ENCODE assay signal across 9 cellular contexts in the genomic region with DNA sequence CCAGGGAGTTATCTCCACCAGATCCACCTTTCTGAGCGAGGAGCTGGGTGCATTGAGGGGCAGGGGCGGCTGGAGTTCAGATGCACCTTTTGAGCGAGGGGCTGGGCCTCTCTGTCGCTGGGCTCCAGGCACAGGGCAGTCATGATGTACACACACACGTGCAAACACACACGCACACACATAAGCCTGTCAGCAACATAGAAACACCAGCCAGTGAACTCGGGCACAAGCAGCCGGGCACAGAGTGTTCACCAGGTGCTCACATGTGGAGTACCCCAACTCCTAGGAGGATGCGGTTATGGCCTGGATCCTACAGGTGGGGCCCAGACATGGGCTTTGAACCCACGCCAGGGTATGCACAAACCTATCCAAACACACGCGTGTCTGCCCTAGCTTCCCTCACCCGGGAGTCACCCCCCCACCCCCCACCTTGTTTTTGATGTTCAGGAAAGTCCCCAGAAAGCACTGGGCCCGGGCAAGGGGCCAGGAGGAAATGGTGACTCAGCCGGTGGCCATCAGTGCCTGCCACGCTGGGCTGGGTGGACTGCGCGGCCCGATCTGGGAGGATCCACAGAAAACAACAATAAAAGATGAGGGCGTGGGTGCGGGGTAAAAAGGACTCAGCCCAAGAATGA. TPM values are rescaled to one million over a fixed set of nuclear protein-coding genes. Genes with fewer than 3 reads are reported as not detected.
DNase-seq lines count a peak whose midpoint lies in the region; ATAC-seq, FAIRE-seq and TF ChIP-seq lines count a peak whose summit lies in the region.
"Had no signal": no experiment of that assay in that cellular context is flagged by ENCODE, and none has a peak within 500 bp of the region (broad histone marks: within the 10 kb centered on the region; RNA-seq: fewer than 3 reads in every experiment).

No MANE protein-coding gene starts in this region.

- FAIRE-seq in GM12891 (lab: Jason Lieb, UNC), result peak; percentile 50

- DNase-seq in GM12891 (ENCODE audit: insufficient read length, low spot score), result no peak
- peak; percentile 96 for DNase-seq in astrocyte of the hippocampus (ENCODE audit: low read depth, low spot score)
- peak; percentile 89 for DNase-seq in kidney tubule cell (ENCODE audit: low spot score)
- DNase-seq in stimulated activated CD8-positive, alpha-beta memory T cell treated with anti-CD3 and anti-CD28 coated beads, Interleukin-15, amount 100 ng/mL, for 1 hour (ENCODE audit: low read depth), result peak; percentile 36
- DNase-seq in omental fat pad (ENCODE audit: low spot score), result no peak

- no peak for ATAC-seq in omental fat pad (ENCODE audit: low FRiP score)
- ATAC-seq in GM21390 (IDR thresholded peaks at IDR 0.05; ENCODE audit: unreplicated experiment), result no peak
- ATAC-seq in HG03469 (IDR thresholded peaks at IDR 0.05; ENCODE audit: unreplicated experiment), result no peak

- no peaks in the 10 kb centered on the region for H3K27me3 Mint-ChIP-seq in T-helper 1 cell treated with Interleukin-12 subunit alpha and Interleukin-12 subunit beta and Interleukin-4 antibody, amounts not matched to agents 30 μg/mL and 1 μg/mL, for 36 hours (ENCODE audit: low read depth)

- peak overlapping the region; percentile 73 for H3K4me3 Mint-ChIP-seq in T-helper 1 cell treated with Interleukin-12 subunit alpha and Interleukin-12 subunit beta and Interleukin-4 antibody, amounts not matched to agents 30 μg/mL and 1 μg/mL, for 36 hours

- TF ChIP-seq POLR2A in GM12891 (IDR thresholded peaks at IDR 0.05; ENCODE audit: low read depth, low read length), result no peak

- peaks cover 4% of the 10 kb centered on the region for H3K9me3 Mint-ChIP-seq in T-helper 1 cell treated with Interleukin-12 subunit alpha and Interleukin-12 subunit beta and Interleukin-4 antibody, amounts not matched to agents 30 μg/mL and 1 μg/mL, for 36 hours

- peak overlapping the region; percentile 90 for H3K27ac Mint-ChIP-seq in T-helper 1 cell treated with Interleukin-12 subunit alpha and Interleukin-12 subunit beta and Interleukin-4 antibody, amounts not matched to agents 30 μg/mL and 1 μg/mL, for 36 hours

- peaks cover 7% of the 10 kb centered on the region for H3K36me3 Mint-ChIP-seq in T-helper 1 cell treated with Interleukin-12 subunit alpha and Interleukin-12 subunit beta and Interleukin-4 antibody, amounts not matched to agents 30 μg/mL and 1 μg/mL, for 36 hours (ENCODE audit: low read depth)

- TF ChIP-seq CTCF in omental fat pad (IDR thresholded peaks at IDR 0.05), result no peak

- peaks cover 56% of the 10 kb centered on the region for H3K4me1 Mint-ChIP-seq in T-helper 1 cell treated with Interleukin-12 subunit alpha and Interleukin-12 subunit beta and Interleukin-4 antibody, amounts not matched to agents 30 μg/mL and 1 μg/mL, for 36 hours (ENCODE audit: low read depth)

TF ChIP-seq in GM12891, 5 proteins besides CTCF, POLR2A, EP300 and RAD21:
- no peak for TF ChIP-seq POLR2AphosphoS5 (IDR thresholded peaks at IDR 0.05; ENCODE audit: low read depth, low read length)
- TF ChIP-seq SPI1 (IDR thresholded peaks at IDR 0.05; ENCODE audit: low read depth, low read length), result no peak
- TF ChIP-seq TAF1 (IDR thresholded peaks at IDR 0.05; ENCODE audit: low read depth, low read length), result no peak
- TF ChIP-seq PAX5 (IDR thresholded peaks at IDR 0.05; ENCODE audit: insufficient read depth, low read length, severe bottlenecking), result no peak
- no peak for TF ChIP-seq POU2F2 (IDR thresholded peaks at IDR 0.05; ENCODE audit: low read depth, low read length)

RNA-seq across cellular contexts. Expression of gene ARRDC2, which starts 13.3 kb away (rescaled TPM):
- polyA plus RNA-seq in GM12891 (2012; ENCODE audit: low read depth, missing spikeins), result 3.6 TPM
- 100 to 1,000 TPM in 1 of 4 donors, 10 to 100 TPM in 3; 16.0 to 117 (median 30.3) TPM for total RNA-seq in omental fat pad

RNA-seq across cellular contexts. Expression of gene KCNN1, which starts 54.3 kb away (rescaled TPM):
- 2.6 TPM for polyA plus RNA-seq in GM12891 (2012; ENCODE audit: low read depth, missing spikeins)
- 1 to 10 TPM in 1 of 4 donors, under 1 TPM in 2, not detected in 1; 0.12 to 1.0 (median 0.88) TPM for total RNA-seq in omental fat pad
- total RNA-seq: subcutaneous adipose tissue had no signal

Comparison
In these comparisons a context has a peak if more than half of its experiments do, and no peak if none do; other contexts are left out.
1. DNase-seq: peak in astrocyte of the hippocampus (single experiment), kidney tubule cell (single experiment) and stimulated activated CD8-positive, alpha-beta memory T cell treated with anti-CD3 and anti-CD28 coated beads, Interleukin-15, amount 100 ng/mL, for 1 hour (single experiment); none in GM12891 (single experiment) and omental fat pad (single experiment).